Comparison of ENCODE assay signal across 32 cellular contexts in the genomic region with DNA sequence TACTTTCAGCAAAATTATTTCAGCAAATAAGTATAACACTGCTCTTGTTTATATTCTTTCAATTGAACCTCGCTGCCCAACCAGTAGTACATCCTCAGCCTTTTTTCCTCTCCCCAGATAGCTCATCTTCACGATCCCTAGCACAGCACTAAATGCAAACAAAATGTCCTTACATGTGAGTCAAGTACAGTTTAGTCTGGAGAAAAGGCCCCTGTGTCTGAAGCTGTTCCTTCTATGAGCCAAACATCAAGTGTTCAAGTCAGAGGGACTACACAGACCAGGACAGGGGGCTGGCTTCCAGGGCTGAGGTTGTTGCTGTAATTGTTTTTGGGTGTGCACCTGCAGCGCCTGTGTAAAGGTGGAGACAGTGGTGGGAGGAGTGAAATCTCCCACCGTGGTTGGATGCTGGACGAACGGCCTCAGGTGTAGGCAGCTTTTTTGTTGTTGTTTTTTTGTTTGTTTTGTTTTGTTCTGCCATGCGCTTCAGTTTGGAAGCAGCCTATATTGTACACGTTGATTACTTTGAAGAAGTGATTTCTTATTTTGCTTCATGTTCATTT.
DNase-seq lines count a peak whose midpoint lies in the region; ATAC-seq and TF ChIP-seq lines count a peak whose summit lies in the region.
"Had no signal": no experiment of that assay in that cellular context is flagged by ENCODE, and none has a peak within 500 bp of the region (broad histone marks: within the 10 kb centered on the region; RNA-seq: fewer than 3 reads in every experiment).

No MANE protein-coding gene starts in this region.

- in situ Hi-C loops in IMR-90 (cut with MboI; ENCODE audit: low sequenced_read_pairs): no loop called here

- H2BK20ac ChIP-seq in IMR-90 (ENCODE audit: low read depth, low read length): no peak overlapping the region

- peaks cover 30% of the 10 kb centered on the region for H4K20me1 ChIP-seq in IMR-90 (ENCODE audit: insufficient read depth, low read length)

- POLR2A ChIA-PET in IMR-90 (lab: Charles Lee; ENCODE audit: unreplicated experiment) (no interaction called here), RWPE1 (lab: Yijun Ruan, JAX; ENCODE audit: low non-redundant PET) (no interaction called here)
- POLR2A ChIA-PET in naive thymus-derived CD4-positive, alpha-beta T cell (lab: Charles Lee): interaction anchor here (1.5 kb wide), 1 partner anchor 13 kb away, joined by 3 read pairs; no protein-coding TSS in a partner anchor

- peaks cover 77% of the 10 kb centered on the region for H3K4me1 Mint-ChIP-seq in activated T-cell treated with anti-CD3 and anti-CD28 coated beads, Interleukin-2, amount 50 U/mL, for 24 hours (ENCODE audit: low read depth)
- peaks cover 81% of the 10 kb centered on the region for H3K4me1 Mint-ChIP-seq in activated T-cell treated with anti-CD3 and anti-CD28 coated beads, Interleukin-2, amount 50 U/mL, for 72 hours (ENCODE audit: low read depth)
- peaks cover 36% of the 10 kb centered on the region for H3K4me1 Mint-ChIP-seq in activated T-helper 17 cell treated with anti-CD3 and anti-CD28 coated beads, Interleukin-2, amount 50 U/mL, for 72 hours
- peaks cover 39 to 96% (median 89%) of the 10 kb centered on the region in 7 donors for H3K4me1 Mint-ChIP-seq in naive thymus-derived CD4-positive, alpha-beta T cell
- H3K4me1 Mint-ChIP-seq in stimulated activated memory B cell treated with anti-CD40 and anti-IgM and Interleukin-4, amounts not matched to agents 10 μg/mL and 1 μg/mL and 100 μg/mL, for 72 hours: no peaks in the 10 kb centered on the region

- CTCF ChIA-PET in IMR-90 (lab: Yijun Ruan, JAX) (interaction anchor here (0.6 to 1.1 kb wide), 3 partner anchors 16 to 137 kb away, joined by 3 to 4 read pairs (median 4); no protein-coding TSS in a partner anchor), RWPE1 (lab: Yijun Ruan, JAX) (interaction anchor here (0.7 to 1.0 kb wide), 2 partner anchors 119 to 562 kb away, joined by 3 to 4 read pairs; no protein-coding TSS in a partner anchor)
- CTCF ChIA-PET in naive thymus-derived CD4-positive, alpha-beta T cell (lab: Charles Lee): interaction anchor here (0.5 to 1.0 kb wide), 3 partner anchors 12 to 189 kb away, joined by 3 to 5 read pairs (median 4); no protein-coding TSS in a partner anchor

- peak overlapping the region; percentile 86 for H3K27ac Mint-ChIP-seq in activated T-cell treated with anti-CD3 and anti-CD28 coated beads, Interleukin-2, amount 50 U/mL, for 24 hours
- no peak overlapping the region for H3K27ac Mint-ChIP-seq in activated T-cell treated with anti-CD3 and anti-CD28 coated beads, Interleukin-2, amount 50 U/mL, for 72 hours
- H3K27ac Mint-ChIP-seq in activated T-helper 17 cell treated with anti-CD3 and anti-CD28 coated beads, Interleukin-2, amount 50 U/mL, for 72 hours: peak overlapping the region; percentile 65
- peak overlapping the region in 8 of 9 donors; percentile 16 to 85 (median 49) for H3K27ac Mint-ChIP-seq in naive thymus-derived CD4-positive, alpha-beta T cell
- H3K27ac Mint-ChIP-seq in stimulated activated memory B cell treated with anti-CD40 and anti-IgM and Interleukin-4, amounts not matched to agents 10 μg/mL and 1 μg/mL and 100 μg/mL, for 72 hours: no peak overlapping the region
- H3K27ac Mint-ChIP-seq: natural killer cell had no signal

- no peak overlapping the region for H4K91ac ChIP-seq in IMR-90 (ENCODE audit: insufficient read depth, low read depth, low read length)

- intact Hi-C loops in IMR-90 (cut with micrococcal nuclease): no loop called here
- intact Hi-C loops in naive thymus-derived CD4-positive, alpha-beta T cell (cut with micrococcal nuclease): no loop called here

- 0 out of 2 replicates have a peak, but pooled peaks cover 1% of the 10 kb centered on the region for H3K36me3 ChIP-seq in IMR-90 (ENCODE audit: control insufficient read depth, insufficient read depth, low read length)
- H3K36me3 ChIP-seq in naive thymus-derived CD4-positive, alpha-beta T cell (ENCODE audit: control insufficient read depth in 2 of 3, insufficient read depth in 3 of 3, low read length in 3 of 3): no peaks in the 10 kb centered on the region
- H3K36me3 ChIP-seq: brain microvascular endothelial cell, HAP-1, heart right ventricle, lower lobe of right lung, tibial nerve had no signal

- no peaks in the 10 kb centered on the region for H3K9me3 ChIP-seq in IMR-90 (ENCODE audit: control insufficient read depth, insufficient read depth, low read length)
- H3K9me3 ChIP-seq in naive thymus-derived CD4-positive, alpha-beta T cell (ENCODE audit: control insufficient read depth in 2 of 3, low read length in 3 of 3): no peaks in the 10 kb centered on the region
- H3K9me3 ChIP-seq: A549, HAP-1, heart right ventricle, lower lobe of right lung, psoas muscle, tibial nerve had no signal

- no peak overlapping the region for H2BK5ac ChIP-seq in IMR-90 (ENCODE audit: low read depth, low read length, poor library complexity, severe bottlenecking)

- DNase-seq in activated T-cell treated with anti-CD3 and anti-CD28 coated beads, Interleukin-2, amount 50 U/mL, for 24 hours: no peak
- DNase-seq in activated T-cell treated with anti-CD3 and anti-CD28 coated beads, Interleukin-2, amount 50 U/mL, for 72 hours: no peak
- no peak for DNase-seq in IMR-90
- no peak for DNase-seq in naive thymus-derived CD4-positive, alpha-beta T cell
- DNase-seq in RWPE1 (ENCODE audit: low spot score): no peak
- DNase-seq: activated CD4-positive, alpha-beta T cell treated with anti-CD3 and anti-CD28 coated beads, Interleukin-2, amount 10 ng/mL, durations not matched to agents 24 days and 14 days; activated T-cell treated with anti-CD3 and anti-CD28 coated beads, Interleukin-2, amount 50 U/mL, for 1 hour; AML-193; amniotic stem cell; brain microvascular endothelial cell; CD8-positive, alpha-beta memory T cell; DMS153; heart right ventricle; kidney; lower lobe of right lung; natural killer cell; NCI-H1048; NCI-H1694; NCI-H2171; NCI-H510A; occipital lobe; psoas muscle; SHP77; stimulated activated CD4-positive, alpha-beta T cell treated with anti-CD3 and anti-CD28 coated beads, Interleukin-4, amount 100 ng/mL, for 24 hours; T1000 had no signal

- H3K4ac ChIP-seq in IMR-90 (ENCODE audit: low read depth, low read length): no peak overlapping the region; the same call in 1 of the 2 replicates

- no peak overlapping the region for H3K18ac ChIP-seq in IMR-90 (ENCODE audit: low read depth, low read length)

- no peak overlapping the region for H3K9ac ChIP-seq in IMR-90 (ENCODE audit: low read depth, low read length)

- no peak overlapping the region for H2AK5ac ChIP-seq in IMR-90 (ENCODE audit: low read depth, low read length)

- peaks cover 7% of the 10 kb centered on the region for H3K4me1 ChIP-seq in IMR-90 (ENCODE audit: control insufficient read depth, insufficient read depth, low read length)
- peaks cover 0 to 23% of the 10 kb centered on the region in 2 donors for H3K4me1 ChIP-seq in naive thymus-derived CD4-positive, alpha-beta T cell (ENCODE audit: control insufficient read depth in 2 of 2, insufficient read depth in 2 of 2, low read length in 2 of 2)
- H3K4me1 ChIP-seq: HAP-1, lower lobe of right lung, psoas muscle had no signal

- TF ChIP-seq RAD21 in IMR-90 (IDR thresholded peaks at IDR 0.05; ENCODE audit: low read length): no peak

- TF ChIP-seq POLR2A in IMR-90 (IDR thresholded peaks at IDR 0.05; ENCODE audit: low read depth, low read length): no peak

- H2AFZ ChIP-seq in IMR-90 (replicated peaks; ENCODE audit: low read length, poor library complexity): no peak overlapping the region

- no peak overlapping the region for H4K8ac ChIP-seq in IMR-90 (ENCODE audit: low read depth in 2 of 2, low read length in 2 of 2)

- no peak overlapping the region for H3K14ac ChIP-seq in IMR-90 (replicated peaks; ENCODE audit: low read depth, low read length)

- H3K4me3 ChIP-seq in IMR-90 (ENCODE audit: insufficient read depth, low read depth, low read length): no peak overlapping the region
- no peak overlapping the region for H3K4me3 ChIP-seq in naive thymus-derived CD4-positive, alpha-beta T cell (ENCODE audit: low read length)
- H3K4me3 ChIP-seq: A549, HAP-1, heart right ventricle, lower lobe of right lung, psoas muscle, tibial nerve had no signal

- no peaks in the 10 kb centered on the region for H3K9me3 Mint-ChIP-seq in activated T-cell treated with anti-CD3 and anti-CD28 coated beads, Interleukin-2, amount 50 U/mL, for 24 hours
- H3K9me3 Mint-ChIP-seq in activated T-cell treated with anti-CD3 and anti-CD28 coated beads, Interleukin-2, amount 50 U/mL, for 72 hours: peaks cover 0 to 2% of the 10 kb centered on the region in 2 donors
- H3K9me3 Mint-ChIP-seq in activated T-helper 17 cell treated with anti-CD3 and anti-CD28 coated beads, Interleukin-2, amount 50 U/mL, for 72 hours: no peaks in the 10 kb centered on the region
- H3K9me3 Mint-ChIP-seq in naive thymus-derived CD4-positive, alpha-beta T cell: no peaks in the 10 kb centered on the region
- H3K9me3 Mint-ChIP-seq in stimulated activated memory B cell treated with anti-CD40 and anti-IgM and Interleukin-4, amounts not matched to agents 10 μg/mL and 1 μg/mL and 100 μg/mL, for 72 hours: no peaks in the 10 kb centered on the region
- H3K9me3 Mint-ChIP-seq: CD8-positive, alpha-beta memory T cell; natural killer cell had no signal

- H3K79me1 ChIP-seq in IMR-90 (ENCODE audit: low read depth in 1 of 2, low read length in 2 of 2): peaks cover 67 to 92% of the 10 kb centered on the region in 2 experiments

- ATAC-seq in activated T-cell treated with anti-CD3 and anti-CD28 coated beads, Interleukin-2, amount 50 U/mL, for 72 hours (replicated peaks in 1 of 2): no peak
- ATAC-seq in IMR-90 (ENCODE audit: low read depth) (no peak), HG02973 (IDR thresholded peaks at IDR 0.05; ENCODE audit: unreplicated experiment) (no peak)
- no peak for ATAC-seq in activated T-helper 17 cell treated with anti-CD3 and anti-CD28 coated beads, Interleukin-2, amount 50 U/mL, for 72 hours (replicated peaks)
- ATAC-seq in naive thymus-derived CD4-positive, alpha-beta T cell: peak; percentile 29
- no peak for ATAC-seq in stimulated activated memory B cell treated with anti-CD40 and anti-IgM and Interleukin-4, amounts not matched to agents 10 μg/mL and 1 μg/mL and 100 μg/mL, for 72 hours
- ATAC-seq: A549, heart right ventricle, lower lobe of right lung, natural killer cell, psoas muscle had no signal

- H3K27me3 ChIP-seq in IMR-90 (ENCODE audit: control insufficient read depth, insufficient read depth, low read length): no peaks in the 10 kb centered on the region
- H3K27me3 ChIP-seq in naive thymus-derived CD4-positive, alpha-beta T cell (ENCODE audit: control insufficient read depth in 2 of 2, insufficient read depth in 2 of 2, low read length in 2 of 2): no peaks in the 10 kb centered on the region
- H3K27me3 ChIP-seq: brain microvascular endothelial cell, heart right ventricle, tibial nerve had no signal

- WGBS in IMR-90 (ENCODE audit: extremely low coverage in 2 of 2, insufficient read length in 1 of 2), 2 experiments: 100% methylated on average over 1 of the region's 8 CpGs; no CpG with 5 or more reads in 1 of the 2 experiments

- TF ChIP-seq CTCF in IMR-90 (conservative IDR thresholded peaks at IDR 0.05; ENCODE audit: low read depth, low read length): no peak
- TF ChIP-seq CTCF in RWPE1 (conservative IDR thresholded peaks at IDR 0.05; ENCODE audit: low read depth): no peak

- no TSS peak for BruUV-seq in IMR-90 (replicated peaks; lab: Mats Ljungman, UMichigan)

- no peak overlapping the region for H3K4me2 ChIP-seq in IMR-90 (ENCODE audit: low read depth, low read length)
- H3K4me2 ChIP-seq: A549 had no signal

- H3K4me3 Mint-ChIP-seq in activated T-cell treated with anti-CD3 and anti-CD28 coated beads, Interleukin-2, amount 50 U/mL, for 24 hours: no peak overlapping the region
- H3K4me3 Mint-ChIP-seq in activated T-cell treated with anti-CD3 and anti-CD28 coated beads, Interleukin-2, amount 50 U/mL, for 72 hours: no peak overlapping the region
- H3K4me3 Mint-ChIP-seq in activated T-helper 17 cell treated with anti-CD3 and anti-CD28 coated beads, Interleukin-2, amount 50 U/mL, for 72 hours: no peak overlapping the region
- H3K4me3 Mint-ChIP-seq in naive thymus-derived CD4-positive, alpha-beta T cell: peak overlapping the region in 4 of 10 donors; percentile 6 to 45 (median 34)
- H3K4me3 Mint-ChIP-seq in stimulated activated memory B cell treated with anti-CD40 and anti-IgM and Interleukin-4, amounts not matched to agents 10 μg/mL and 1 μg/mL and 100 μg/mL, for 72 hours: no peak overlapping the region
- H3K4me3 Mint-ChIP-seq: activated CD4-positive, alpha-beta T cell treated with anti-CD3 and anti-CD28 coated beads, Interleukin-2, amount 10 ng/mL, durations not matched to agents 24 days and 14 days; CD8-positive, alpha-beta memory T cell; natural killer cell had no signal

- H3K27ac ChIP-seq in IMR-90 (ENCODE audit: insufficient read depth, low read length): no peak overlapping the region
- no peak overlapping the region for H3K27ac ChIP-seq in naive thymus-derived CD4-positive, alpha-beta T cell (ENCODE audit: low read depth, low read length)
- H3K27ac ChIP-seq in RWPE1: no peak overlapping the region
- H3K27ac ChIP-seq: brain microvascular endothelial cell, heart right ventricle, lower lobe of right lung, psoas muscle, tibial nerve, VCaP had no signal

- no peak overlapping the region for H2AK9ac ChIP-seq in IMR-90 (replicated peaks; ENCODE audit: low read depth, low read length, poor library complexity)

- no peak overlapping the region for H2BK120ac ChIP-seq in IMR-90 (ENCODE audit: low read depth, low read length)

- H3K9me1 ChIP-seq in IMR-90 (ENCODE audit: insufficient read depth, low read length): peaks cover 15% of the 10 kb centered on the region

- H3K56ac ChIP-seq in IMR-90 (ENCODE audit: extremely low read depth, insufficient read depth, low read length): no peak overlapping the region

- 0 out of 2 replicates have a peak overlapping the region, but pooled peaks have one; percentile 4 for H3K23ac ChIP-seq in IMR-90 (ENCODE audit: low read depth, low read length)

- dilution Hi-C loops in IMR-90 (cut with HindIII; ENCODE audit: low sequenced_read_pairs, unreplicated experiment): no loop called here

- H2BK15ac ChIP-seq in IMR-90 (ENCODE audit: low read depth, low read length): no peak overlapping the region

- H3K36me3 Mint-ChIP-seq in activated T-cell treated with anti-CD3 and anti-CD28 coated beads, Interleukin-2, amount 50 U/mL, for 24 hours (ENCODE audit: low read depth): peaks cover 56% of the 10 kb centered on the region
- peaks cover 3 to 16% of the 10 kb centered on the region in 2 donors for H3K36me3 Mint-ChIP-seq in activated T-cell treated with anti-CD3 and anti-CD28 coated beads, Interleukin-2, amount 50 U/mL, for 72 hours (ENCODE audit: insufficient read depth in 2 of 2)
- H3K36me3 Mint-ChIP-seq in activated T-helper 17 cell treated with anti-CD3 and anti-CD28 coated beads, Interleukin-2, amount 50 U/mL, for 72 hours (ENCODE audit: low read depth): peaks cover 24% of the 10 kb centered on the region
- peaks cover 5 to 33% (median 26%) of the 10 kb centered on the region in 5 donors for H3K36me3 Mint-ChIP-seq in naive thymus-derived CD4-positive, alpha-beta T cell
- no peaks in the 10 kb centered on the region for H3K36me3 Mint-ChIP-seq in stimulated activated memory B cell treated with anti-CD40 and anti-IgM and Interleukin-4, amounts not matched to agents 10 μg/mL and 1 μg/mL and 100 μg/mL, for 72 hours
- H3K36me3 Mint-ChIP-seq: natural killer cell had no signal

- no peak overlapping the region for H4K5ac ChIP-seq in IMR-90 (ENCODE audit: low read depth, low read length)

- H3K27me3 Mint-ChIP-seq in activated T-cell treated with anti-CD3 and anti-CD28 coated beads, Interleukin-2, amount 50 U/mL, for 24 hours: no peaks in the 10 kb centered on the region
- H3K27me3 Mint-ChIP-seq in activated T-cell treated with anti-CD3 and anti-CD28 coated beads, Interleukin-2, amount 50 U/mL, for 72 hours (ENCODE audit: low read depth): no peaks in the 10 kb centered on the region
- H3K27me3 Mint-ChIP-seq in activated T-helper 17 cell treated with anti-CD3 and anti-CD28 coated beads, Interleukin-2, amount 50 U/mL, for 72 hours: no peaks in the 10 kb centered on the region
- no peaks in the 10 kb centered on the region for H3K27me3 Mint-ChIP-seq in naive thymus-derived CD4-positive, alpha-beta T cell
- peaks cover 35% of the 10 kb centered on the region for H3K27me3 Mint-ChIP-seq in stimulated activated memory B cell treated with anti-CD40 and anti-IgM and Interleukin-4, amounts not matched to agents 10 μg/mL and 1 μg/mL and 100 μg/mL, for 72 hours
- H3K27me3 Mint-ChIP-seq: activated CD4-positive, alpha-beta T cell treated with anti-CD3 and anti-CD28 coated beads, Interleukin-2, amount 10 ng/mL, durations not matched to agents 24 days and 14 days had no signal

Comparison
In these comparisons a context has a peak if more than half of its experiments do, and no peak if none do; other contexts are left out.
1. H3K27ac Mint-ChIP-seq: peak in activated T-cell treated with anti-CD3 and anti-CD28 coated beads, Interleukin-2, amount 50 U/mL, for 24 hours (single experiment), activated T-helper 17 cell treated with anti-CD3 and anti-CD28 coated beads, Interleukin-2, amount 50 U/mL, for 72 hours (single experiment) and naive thymus-derived CD4-positive, alpha-beta T cell (8 of 9); none in activated T-cell treated with anti-CD3 and anti-CD28 coated beads, Interleukin-2, amount 50 U/mL, for 72 hours (single experiment) and stimulated activated memory B cell treated with anti-CD40 and anti-IgM and Interleukin-4, amounts not matched to agents 10 μg/mL and 1 μg/mL and 100 μg/mL, for 72 hours (single experiment).